ENCODE assay signal across 16 cellular contexts in genomic region chr12:75774309-75775052, GRCh38.
DNase-seq lines count a peak whose midpoint lies in the region; ATAC-seq lines count a peak whose summit lies in the region.
"Had no signal": no experiment of that assay in that cellular context is flagged by ENCODE, and none has a peak within 500 bp of the region (broad histone marks: within the 10 kb centered on the region; RNA-seq: fewer than 3 reads in every experiment).

No MANE protein-coding gene starts in this region.

- no peak overlapping the region for H3K27ac ChIP-seq in naive thymus-derived CD4-positive, alpha-beta T cell (ENCODE audit: low read depth, low read length)
- H3K27ac ChIP-seq: esophagus squamous epithelium had no signal

- peaks cover 0 to 2% (median 0%) of the 10 kb centered on the region in 7 donors for H3K4me1 Mint-ChIP-seq in naive thymus-derived CD4-positive, alpha-beta T cell
- no peaks in the 10 kb centered on the region for H3K4me1 Mint-ChIP-seq in T-helper 2 cell treated with Interferon-gamma antibody and Interleukin-4, amounts not matched to agents 5 μg/mL and 100 μg/mL, for 36 hours (ENCODE audit: low read depth)
- H3K4me1 Mint-ChIP-seq: activated CD4-positive, alpha-beta T cell treated with anti-CD3 and anti-CD28 coated beads, Interleukin-2, amount 10 ng/mL, durations not matched to agents 7 days and 5 days; central memory CD8-positive, alpha-beta T cell; T-cell had no signal

- H3K9me3 ChIP-seq in naive thymus-derived CD4-positive, alpha-beta T cell (ENCODE audit: control insufficient read depth in 2 of 3, low read length in 3 of 3), result no peaks in the 10 kb centered on the region
- H3K9me3 ChIP-seq: esophagus squamous epithelium had no signal

- H3K4me3 Mint-ChIP-seq in naive thymus-derived CD4-positive, alpha-beta T cell, result no peak overlapping the region
- H3K4me3 Mint-ChIP-seq in T-helper 2 cell treated with Interferon-gamma antibody and Interleukin-4, amounts not matched to agents 5 μg/mL and 100 μg/mL, for 36 hours, result no peak overlapping the region
- H3K4me3 Mint-ChIP-seq: activated CD4-positive, alpha-beta T cell treated with anti-CD3 and anti-CD28 coated beads, Interleukin-2, amount 10 ng/mL, durations not matched to agents 7 days and 5 days; central memory CD8-positive, alpha-beta T cell; T-cell had no signal

- no peaks in the 10 kb centered on the region for H3K4me1 ChIP-seq in naive thymus-derived CD4-positive, alpha-beta T cell (ENCODE audit: control insufficient read depth in 2 of 2, insufficient read depth in 2 of 2, low read length in 2 of 2)
- H3K4me1 ChIP-seq: esophagus squamous epithelium had no signal

- H3K27me3 Mint-ChIP-seq in naive thymus-derived CD4-positive, alpha-beta T cell, result peaks cover 0 to 17% (median 4%) of the 10 kb centered on the region in 5 donors
- peaks cover 11% of the 10 kb centered on the region for H3K27me3 Mint-ChIP-seq in T-helper 2 cell treated with Interferon-gamma antibody and Interleukin-4, amounts not matched to agents 5 μg/mL and 100 μg/mL, for 36 hours (ENCODE audit: low read depth)
- H3K27me3 Mint-ChIP-seq: activated CD4-positive, alpha-beta T cell treated with anti-CD3 and anti-CD28 coated beads, Interleukin-2, amount 10 ng/mL, durations not matched to agents 7 days and 5 days; central memory CD8-positive, alpha-beta T cell had no signal

- DNase-seq in NAMALWA (ENCODE audit: low spot score) (peak; percentile 43), left lobe of liver (ENCODE audit: low spot score) (no peak), DMS153 treated with DMSO at 0.1 percent for 48 hours (lab: John Stamatoyannopoulos, UW; ENCODE audit: unreplicated experiment) (no peak), DMS79 (lab: John Stamatoyannopoulos, UW) (no peak)
- no peak for DNase-seq in naive thymus-derived CD4-positive, alpha-beta T cell
- no peak for DNase-seq in T-helper 2 cell treated with Interferon-gamma antibody and Interleukin-4, amounts not matched to agents 5 μg/mL and 100 μg/mL, for 36 hours (ENCODE audit: low spot score)
- DNase-seq: activated CD4-positive, alpha-beta T cell treated with anti-CD3 and anti-CD28 coated beads, Interleukin-2, amount 10 ng/mL, durations not matched to agents 7 days and 5 days; esophagus squamous epithelium; IMR-90; NCI-H1930; small intestine; T-cell had no signal

- H3K36me3 Mint-ChIP-seq in naive thymus-derived CD4-positive, alpha-beta T cell, result no peaks in the 10 kb centered on the region
- no peaks in the 10 kb centered on the region for H3K36me3 Mint-ChIP-seq in T-helper 2 cell treated with Interferon-gamma antibody and Interleukin-4, amounts not matched to agents 5 μg/mL and 100 μg/mL, for 36 hours (ENCODE audit: low read depth)
- H3K36me3 Mint-ChIP-seq: T-cell had no signal

- H3K27me3 ChIP-seq in naive thymus-derived CD4-positive, alpha-beta T cell (ENCODE audit: control insufficient read depth in 2 of 2, insufficient read depth in 2 of 2, low read length in 2 of 2), result no peaks in the 10 kb centered on the region
- H3K27me3 ChIP-seq: esophagus squamous epithelium had no signal

- H3K4me3 ChIP-seq in naive thymus-derived CD4-positive, alpha-beta T cell (ENCODE audit: low read length), result no peak overlapping the region
- H3K4me3 ChIP-seq: esophagus squamous epithelium had no signal

- ATAC-seq in GM18508 (IDR thresholded peaks at IDR 0.05; ENCODE audit: insufficient read depth, unreplicated experiment) (peak; percentile 51), GM21737 (IDR thresholded peaks at IDR 0.05; ENCODE audit: unreplicated experiment) (peak; percentile 72), left lobe of liver (peak; percentile 33)
- ATAC-seq in naive thymus-derived CD4-positive, alpha-beta T cell, result no peak
- ATAC-seq: T-cell had no signal

- H3K9me3 Mint-ChIP-seq in naive thymus-derived CD4-positive, alpha-beta T cell, result peaks cover 0 to 2% (median 0%) of the 10 kb centered on the region in 11 donors
- H3K9me3 Mint-ChIP-seq in T-helper 2 cell treated with Interferon-gamma antibody and Interleukin-4, amounts not matched to agents 5 μg/mL and 100 μg/mL, for 36 hours, result no peaks in the 10 kb centered on the region
- H3K9me3 Mint-ChIP-seq: activated CD4-positive, alpha-beta T cell treated with anti-CD3 and anti-CD28 coated beads, Interleukin-2, amount 10 ng/mL, durations not matched to agents 7 days and 5 days; activated T-helper 2 cell treated with anti-CD3 and anti-CD28 coated beads, Interferon-gamma antibody, Interleukin-2, Interleukin-4, amounts not matched to agents 10 μg/mL and 5 μg/mL and 100 μg/mL, durations not matched to agents 14 hours and 24 hours and 36 hours; central memory CD8-positive, alpha-beta T cell; T-cell had no signal

- intact Hi-C loops in naive thymus-derived CD4-positive, alpha-beta T cell (cut with micrococcal nuclease), result no loop called here

- no peaks in the 10 kb centered on the region for H3K36me3 ChIP-seq in naive thymus-derived CD4-positive, alpha-beta T cell (ENCODE audit: control insufficient read depth in 2 of 3, insufficient read depth in 3 of 3, low read length in 3 of 3)
- H3K36me3 ChIP-seq: esophagus squamous epithelium had no signal

- CTCF ChIA-PET in naive thymus-derived CD4-positive, alpha-beta T cell (lab: Charles Lee), result interaction anchor here (0.7 kb wide), 1 partner anchor 1066 kb away, joined by 3 read pairs; no protein-coding TSS in a partner anchor

- POLR2A ChIA-PET in naive thymus-derived CD4-positive, alpha-beta T cell (lab: Charles Lee), result no interaction called here

- no peak overlapping the region for H3K27ac Mint-ChIP-seq in naive thymus-derived CD4-positive, alpha-beta T cell
- H3K27ac Mint-ChIP-seq in T-helper 2 cell treated with Interferon-gamma antibody and Interleukin-4, amounts not matched to agents 5 μg/mL and 100 μg/mL, for 36 hours, result no peak overlapping the region
- H3K27ac Mint-ChIP-seq: activated CD4-positive, alpha-beta T cell treated with anti-CD3 and anti-CD28 coated beads, Interleukin-2, amount 10 ng/mL, durations not matched to agents 7 days and 5 days; activated T-helper 2 cell treated with anti-CD3 and anti-CD28 coated beads, Interferon-gamma antibody, Interleukin-2, Interleukin-4, amounts not matched to agents 10 μg/mL and 5 μg/mL and 100 μg/mL, durations not matched to agents 14 hours and 24 hours and 36 hours; T-cell had no signal
